Comparison of ENCODE assay signal across 22 cellular contexts in genomic region chr2:230898016-230898415, GRCh38. TPM values are rescaled to one million over a fixed set of nuclear protein-coding genes. Genes with fewer than 3 reads are reported as not detected.
DNase-seq lines count a peak whose midpoint lies in the region; ATAC-seq, FAIRE-seq and TF ChIP-seq lines count a peak whose summit lies in the region.
"Had no signal": no experiment of that assay in that cellular context is flagged by ENCODE, and none has a peak within 500 bp of the region (broad histone marks: within the 10 kb centered on the region; RNA-seq: fewer than 3 reads in every experiment).

No MANE protein-coding gene starts in this region.

- TF ChIP-seq RAD21 in neural cell (conservative IDR thresholded peaks at IDR 0.05), result no peak

- H3K36me3 ChIP-seq in colonic mucosa (no peaks in the 10 kb centered on the region), neural cell (ENCODE audit: insufficient read depth, low read length) (no peaks in the 10 kb centered on the region)
- H3K36me3 ChIP-seq: ovary, uterus had no signal

- no peak overlapping the region for H3K4me2 ChIP-seq in neural cell (ENCODE audit: low read length)

- H3K9me3 ChIP-seq in colonic mucosa (no peaks in the 10 kb centered on the region), neural cell (ENCODE audit: low read length) (no peaks in the 10 kb centered on the region)
- H3K9me3 ChIP-seq: ovary, uterus had no signal

- no peaks in the 10 kb centered on the region for H3K79me2 ChIP-seq in neural cell (replicated peaks; ENCODE audit: insufficient read depth, low read length)

- H3K9me2 ChIP-seq in neural cell (ENCODE audit: insufficient read depth, low read length), result no peaks in the 10 kb centered on the region

- H3K4me3 ChIP-seq in colonic mucosa (no peak overlapping the region), neural cell (ENCODE audit: low read length) (no peak overlapping the region)
- H3K4me3 ChIP-seq: ovary, SK-N-MC, uterus had no signal

- no peaks in the 10 kb centered on the region for H4K20me1 ChIP-seq in neural cell (ENCODE audit: insufficient read depth)

- DNase-seq in natural killer cell, result peak; percentile 7
- DNase-seq in natural killer cell treated with Interleukin-12 subunit alpha and Interleukin-12 subunit beta and Interleukin-15 and Interleukin-18, amount 100 ng/mL, for 72 hours (ENCODE audit: low spot score), result no peak
- DNase-seq in colonic mucosa, result peak; percentile 15
- DNase-seq in NCI-H82 (lab: John Stamatoyannopoulos, UW), result no peak
- DNase-seq in D721Med (ENCODE audit: insufficient read length, low spot score), result no peak
- no peak for DNase-seq in activated T-helper 1 cell treated with anti-CD3 and anti-CD28 coated beads, Interleukin-12 subunit alpha, Interleukin-12 subunit beta, Interleukin-2, Interleukin-4 antibody, amounts not matched to agents 30 ng/mL and 10 ng/mL and 1 ng/mL, durations not matched to agents 14 hours and 24 hours and 36 hours (ENCODE audit: low spot score)
- DNase-seq: activated naive CD8-positive, alpha-beta T cell treated with anti-CD3 and anti-CD28 coated beads, Interleukin-2, amount 10 ng/mL, durations not matched to agents 7 days and 5 days; IMR-90; kidney glomerular epithelial cell; mesenchymal stem cell; naive B cell; NCI-H1105 treated with DMSO at 0.1 percent for 48 hours; NCI-H2081 treated with DMSO at 0.1 percent for 48 hours; right cardiac atrium; substantia nigra had no signal

- no peak overlapping the region for H2AFZ ChIP-seq in neural cell (ENCODE audit: low read depth, low read length)

- TF ChIP-seq CTCF in natural killer cell (IDR thresholded peaks at IDR 0.05) (no peak), colonic mucosa (IDR thresholded peaks at IDR 0.05) (no peak), neural cell (IDR thresholded peaks at IDR 0.05; ENCODE audit: poor library complexity, severe bottlenecking) (no peak), D721Med (IDR thresholded peaks at IDR 0.05; ENCODE audit: insufficient read depth, missing control alignments) (no peak)

- no peak for ATAC-seq in natural killer cell
- ATAC-seq in natural killer cell treated with Interleukin-12 subunit alpha and Interleukin-12 subunit beta and Interleukin-15 and Interleukin-18, amount 100 ng/mL, for 72 hours, result no peak
- ATAC-seq: right cardiac atrium had no signal

- H3K9ac ChIP-seq in colonic mucosa (ENCODE audit: low read depth in 2 of 2, low read length in 2 of 2) (no peak overlapping the region), neural cell (ENCODE audit: low read length) (no peak overlapping the region)

- H3K4me3 Mint-ChIP-seq in natural killer cell, result no peak overlapping the region
- H3K4me3 Mint-ChIP-seq in natural killer cell treated with Interleukin-12 subunit alpha and Interleukin-12 subunit beta and Interleukin-15 and Interleukin-18, amount 100 ng/mL, for 72 hours, result no peak overlapping the region
- no peak overlapping the region for H3K4me3 Mint-ChIP-seq in activated T-helper 1 cell treated with anti-CD3 and anti-CD28 coated beads, Interleukin-12 subunit alpha, Interleukin-12 subunit beta, Interleukin-2, Interleukin-4 antibody, amounts not matched to agents 30 ng/mL and 10 ng/mL and 1 ng/mL, durations not matched to agents 14 hours and 24 hours and 36 hours
- H3K4me3 Mint-ChIP-seq: activated CD4-positive, alpha-beta memory T cell treated with anti-CD3 and anti-CD28 coated beads, Interleukin-2, amount 10 ng/mL, durations not matched to agents 7 days and 5 days; activated naive CD8-positive, alpha-beta T cell treated with anti-CD3 and anti-CD28 coated beads, Interleukin-2, amount 10 ng/mL, durations not matched to agents 7 days and 5 days; naive B cell had no signal

- H3K27me3 Mint-ChIP-seq in natural killer cell (ENCODE audit: low read depth in 2 of 2), result peaks cover 71 to 86% of the 10 kb centered on the region in 2 donors
- peaks cover 51 to 63% of the 10 kb centered on the region in 2 donors for H3K27me3 Mint-ChIP-seq in natural killer cell treated with Interleukin-12 subunit alpha and Interleukin-12 subunit beta and Interleukin-15 and Interleukin-18, amount 100 ng/mL, for 72 hours
- H3K27me3 Mint-ChIP-seq in activated T-helper 1 cell treated with anti-CD3 and anti-CD28 coated beads, Interleukin-12 subunit alpha, Interleukin-12 subunit beta, Interleukin-2, Interleukin-4 antibody, amounts not matched to agents 30 ng/mL and 10 ng/mL and 1 ng/mL, durations not matched to agents 14 hours and 24 hours and 36 hours (ENCODE audit: insufficient read depth), result peaks cover 47% of the 10 kb centered on the region
- H3K27me3 Mint-ChIP-seq: naive B cell had no signal

- TF ChIP-seq EP300 in neural cell (conservative IDR thresholded peaks at IDR 0.05; ENCODE audit: poor library complexity, severe bottlenecking), result no peak

- intact Hi-C loops in natural killer cell (cut with micrococcal nuclease) (no loop called here), colonic mucosa (cut with DNase I) (no loop called here)
- intact Hi-C loops in activated T-helper 1 cell treated with anti-CD3 and anti-CD28 coated beads, Interleukin-12 subunit alpha, Interleukin-12 subunit beta, Interleukin-2, Interleukin-4 antibody, amounts not matched to agents 30 ng/mL and 10 ng/mL and 1 ng/mL, durations not matched to agents 14 hours and 24 hours and 36 hours (cut with micrococcal nuclease), result no loop called here

- FAIRE-seq in D721Med (lab: Jason Lieb, UNC), result no peak
- FAIRE-seq: H54 had no signal

- no peaks in the 10 kb centered on the region for H3K36me3 Mint-ChIP-seq in natural killer cell
- H3K36me3 Mint-ChIP-seq in natural killer cell treated with Interleukin-12 subunit alpha and Interleukin-12 subunit beta and Interleukin-15 and Interleukin-18, amount 100 ng/mL, for 72 hours, result no peaks in the 10 kb centered on the region
- no peaks in the 10 kb centered on the region for H3K36me3 Mint-ChIP-seq in activated T-helper 1 cell treated with anti-CD3 and anti-CD28 coated beads, Interleukin-12 subunit alpha, Interleukin-12 subunit beta, Interleukin-2, Interleukin-4 antibody, amounts not matched to agents 30 ng/mL and 10 ng/mL and 1 ng/mL, durations not matched to agents 14 hours and 24 hours and 36 hours (ENCODE audit: low read depth)
- H3K36me3 Mint-ChIP-seq: naive B cell had no signal

- peaks cover 8% of the 10 kb centered on the region for H3K4me1 ChIP-seq in colonic mucosa
- H3K4me1 ChIP-seq: uterus had no signal

- H3K9me3 Mint-ChIP-seq in natural killer cell, result no peaks in the 10 kb centered on the region
- H3K9me3 Mint-ChIP-seq in natural killer cell treated with Interleukin-12 subunit alpha and Interleukin-12 subunit beta and Interleukin-15 and Interleukin-18, amount 100 ng/mL, for 72 hours, result no peaks in the 10 kb centered on the region
- no peaks in the 10 kb centered on the region for H3K9me3 Mint-ChIP-seq in activated T-helper 1 cell treated with anti-CD3 and anti-CD28 coated beads, Interleukin-12 subunit alpha, Interleukin-12 subunit beta, Interleukin-2, Interleukin-4 antibody, amounts not matched to agents 30 ng/mL and 10 ng/mL and 1 ng/mL, durations not matched to agents 14 hours and 24 hours and 36 hours
- H3K9me3 Mint-ChIP-seq: activated CD4-positive, alpha-beta memory T cell treated with anti-CD3 and anti-CD28 coated beads, Interleukin-2, amount 10 ng/mL, durations not matched to agents 7 days and 5 days; activated naive CD8-positive, alpha-beta T cell treated with anti-CD3 and anti-CD28 coated beads, Interleukin-2, amount 10 ng/mL, durations not matched to agents 7 days and 5 days; naive B cell had no signal

- H3K27me3 ChIP-seq in colonic mucosa (no peaks in the 10 kb centered on the region), neural cell (ENCODE audit: insufficient read depth, low read depth, low read length) (no peaks in the 10 kb centered on the region)
- H3K27me3 ChIP-seq: ovary, uterus had no signal

- H3K27ac Mint-ChIP-seq in natural killer cell, result no peak overlapping the region
- H3K27ac Mint-ChIP-seq in natural killer cell treated with Interleukin-12 subunit alpha and Interleukin-12 subunit beta and Interleukin-15 and Interleukin-18, amount 100 ng/mL, for 72 hours, result no peak overlapping the region
- H3K27ac Mint-ChIP-seq in activated T-helper 1 cell treated with anti-CD3 and anti-CD28 coated beads, Interleukin-12 subunit alpha, Interleukin-12 subunit beta, Interleukin-2, Interleukin-4 antibody, amounts not matched to agents 30 ng/mL and 10 ng/mL and 1 ng/mL, durations not matched to agents 14 hours and 24 hours and 36 hours, result no peak overlapping the region
- H3K27ac Mint-ChIP-seq: activated CD4-positive, alpha-beta memory T cell treated with anti-CD3 and anti-CD28 coated beads, Interleukin-2, amount 10 ng/mL, durations not matched to agents 7 days and 5 days; activated naive CD8-positive, alpha-beta T cell treated with anti-CD3 and anti-CD28 coated beads, Interleukin-2, amount 10 ng/mL, durations not matched to agents 7 days and 5 days; naive B cell had no signal

- no peak overlapping the region for H3K27ac ChIP-seq in colonic mucosa
- H3K27ac ChIP-seq in neural cell (ENCODE audit: low read length), result peak overlapping the region; percentile 96
- H3K27ac ChIP-seq: ovary, SK-N-MC, uterus, VCaP had no signal

- peaks cover 9 to 22% of the 10 kb centered on the region in 2 donors for H3K4me1 Mint-ChIP-seq in natural killer cell
- peaks cover 9 to 12% of the 10 kb centered on the region in 2 donors for H3K4me1 Mint-ChIP-seq in natural killer cell treated with Interleukin-12 subunit alpha and Interleukin-12 subunit beta and Interleukin-15 and Interleukin-18, amount 100 ng/mL, for 72 hours (ENCODE audit: low read depth in 2 of 2)
- H3K4me1 Mint-ChIP-seq in activated T-helper 1 cell treated with anti-CD3 and anti-CD28 coated beads, Interleukin-12 subunit alpha, Interleukin-12 subunit beta, Interleukin-2, Interleukin-4 antibody, amounts not matched to agents 30 ng/mL and 10 ng/mL and 1 ng/mL, durations not matched to agents 14 hours and 24 hours and 36 hours (ENCODE audit: low read depth), result no peaks in the 10 kb centered on the region

- H3F3A ChIP-seq in neural cell (ENCODE audit: insufficient read depth, low read length, poor library complexity, severe bottlenecking), result no peaks in the 10 kb centered on the region

RNA-seq across cellular contexts. Expression of gene GPR55, which starts 27.0 kb away (rescaled TPM):
- total RNA-seq in natural killer cell (1 to 10 TPM in 1 of 3 donors, under 1 TPM in 2; 0.09 to 1.1 (median 0.40) TPM), colonic mucosa (1 to 10 TPM in 1 of 2 donors, under 1 TPM in 1; 0.35 to 1.0 TPM)
- total RNA-seq in natural killer cell treated with Interleukin-12 subunit alpha and Interleukin-12 subunit beta and Interleukin-15 and Interleukin-18, amount 100 ng/mL, for 72 hours, result 1 to 10 TPM in 1 of 2 donors, under 1 TPM in 1; 0.26 to 5.5 TPM
- polyA plus RNA-seq in neural cell, result not detected in 2 replicates
- polyA minus RNA-seq in neural cell, result not detected in 2 replicates
- total RNA-seq in activated T-helper 1 cell treated with anti-CD3 and anti-CD28 coated beads, Interleukin-12 subunit alpha, Interleukin-12 subunit beta, Interleukin-2, Interleukin-4 antibody, amounts not matched to agents 30 ng/mL and 10 ng/mL and 1 ng/mL, durations not matched to agents 14 hours and 24 hours and 36 hours, result 0.13 and 0.29 TPM in 2 replicates
- total RNA-seq: IMR-90, uterus had no signal
- polyA plus RNA-seq: right cardiac atrium had no signal

RNA-seq across cellular contexts. Expression of gene ITM2C, which starts 33.3 kb away (rescaled TPM):
- total RNA-seq in natural killer cell (10 to 100 TPM in 1 of 3 donors, 1 to 10 TPM in 2; 4.7 to 36.3 (median 5.1) TPM), colonic mucosa (1,000 to 10,000 TPM; 1,192 to 1,707 TPM)
- 10 to 100 TPM in 1 of 2 donors, 1 to 10 TPM in 1; 2.7 to 21.7 TPM for total RNA-seq in natural killer cell treated with Interleukin-12 subunit alpha and Interleukin-12 subunit beta and Interleukin-15 and Interleukin-18, amount 100 ng/mL, for 72 hours
- polyA plus RNA-seq in neural cell, result 186 and 223 TPM in 2 replicates
- polyA minus RNA-seq in neural cell, result 120 and 122 TPM in 2 replicates
- total RNA-seq in activated T-helper 1 cell treated with anti-CD3 and anti-CD28 coated beads, Interleukin-12 subunit alpha, Interleukin-12 subunit beta, Interleukin-2, Interleukin-4 antibody, amounts not matched to agents 30 ng/mL and 10 ng/mL and 1 ng/mL, durations not matched to agents 14 hours and 24 hours and 36 hours, result 4.2 and 5.2 TPM in 2 replicates

Comparison
In these comparisons a context has a peak if more than half of its experiments do, and no peak if none do; other contexts are left out.
1. DNase-seq: peak in natural killer cell (single experiment) and colonic mucosa (single experiment); none in natural killer cell treated with Interleukin-12 subunit alpha and Interleukin-12 subunit beta and Interleukin-15 and Interleukin-18, amount 100 ng/mL, for 72 hours (single experiment), NCI-H82 (single experiment), D721Med (single experiment) and activated T-helper 1 cell treated with anti-CD3 and anti-CD28 coated beads, Interleukin-12 subunit alpha, Interleukin-12 subunit beta, Interleukin-2, Interleukin-4 antibody, amounts not matched to agents 30 ng/mL and 10 ng/mL and 1 ng/mL, durations not matched to agents 14 hours and 24 hours and 36 hours (single experiment).
2. RNA of gene ITM2C, which starts 33.3 kb away (total RNA-seq): 1,192 to 1,707 TPM in colonic mucosa; 2.7 to 21.7 TPM in natural killer cell treated with Interleukin-12 subunit alpha and Interleukin-12 subunit beta and Interleukin-15 and Interleukin-18, amount 100 ng/mL, for 72 hours, 4.7 to 36.3 TPM in natural killer cell and 4.2 to 5.2 TPM in activated T-helper 1 cell treated with anti-CD3 and anti-CD28 coated beads, Interleukin-12 subunit alpha, Interleukin-12 subunit beta, Interleukin-2, Interleukin-4 antibody, amounts not matched to agents 30 ng/mL and 10 ng/mL and 1 ng/mL, durations not matched to agents 14 hours and 24 hours and 36 hours; every median in the first group is over 10 times any median in the second.